Comparison of ENCODE assay signal across 17 cellular contexts in genomic region chr22:49938565-49939136, GRCh38. TPM values are rescaled to one million over a fixed set of nuclear protein-coding genes. Genes with fewer than 3 reads are reported as not detected.
DNase-seq lines count a peak whose midpoint lies in the region; ATAC-seq and TF ChIP-seq lines count a peak whose summit lies in the region.
"Had no signal": no experiment of that assay in that cellular context is flagged by ENCODE, and none has a peak within 500 bp of the region (broad histone marks: within the 10 kb centered on the region; RNA-seq: fewer than 3 reads in every experiment).

No MANE protein-coding gene starts in this region.

- H3K27ac ChIP-seq in left ventricle myocardium inferior (replicated peaks): peak overlapping the region; percentile 97
- H3K27ac ChIP-seq in right atrium auricular region: peak overlapping the region in 1 of 2 donors; percentile 37
- H3K27ac ChIP-seq in esophagus muscularis mucosa (replicated peaks in 1 of 4): peak overlapping the region in 3 of 4 donors; percentile 88 to 98 (median 93)
- H3K27ac ChIP-seq in sigmoid colon: peak overlapping the region in 3 of 4 donors; percentile 88 to 96 (median 89)
- peak overlapping the region; percentile 22 to 68 for H3K27ac ChIP-seq in uterus

- no peak overlapping the region for H3K4me3 ChIP-seq in left ventricle myocardium inferior
- H3K4me3 ChIP-seq in right atrium auricular region: no peak overlapping the region
- H3K4me3 ChIP-seq in esophagus muscularis mucosa: no peak overlapping the region
- H3K4me3 ChIP-seq in sigmoid colon: no peak overlapping the region
- H3K4me3 ChIP-seq in uterus: no peak overlapping the region
- H3K4me3 ChIP-seq: GM12878 had no signal

- H3K9me3 ChIP-seq in left ventricle myocardium inferior (replicated peaks): no peaks in the 10 kb centered on the region
- no peaks in the 10 kb centered on the region for H3K9me3 ChIP-seq in right atrium auricular region
- H3K9me3 ChIP-seq in esophagus muscularis mucosa: no peaks in the 10 kb centered on the region
- H3K9me3 ChIP-seq in sigmoid colon: no peaks in the 10 kb centered on the region
- no peaks in the 10 kb centered on the region for H3K9me3 ChIP-seq in uterus

- no peak for TF ChIP-seq POLR2A in esophagus muscularis mucosa (IDR thresholded peaks at IDR 0.05; ENCODE audit: low read depth)
- no peak for TF ChIP-seq POLR2A in sigmoid colon (IDR thresholded peaks at IDR 0.05)
- TF ChIP-seq POLR2A in uterus (IDR thresholded peaks at IDR 0.05): no peak

- WGBS in esophagus muscularis mucosa: 86% methylated on average over 15 of the region's 19 CpGs
- WGBS in sigmoid colon, 2 donors: 87 to 88% methylated on average over 19 of the region's 19 CpGs

- ATAC-seq in HG02884 (IDR thresholded peaks at IDR 0.05; ENCODE audit: unreplicated experiment): no peak
- ATAC-seq: esophagus mucosa, GM12878 had no signal

- TF ChIP-seq EP300 in esophagus muscularis mucosa (IDR thresholded peaks at IDR 0.05): no peak
- no peak for TF ChIP-seq EP300 in sigmoid colon (IDR thresholded peaks at IDR 0.05)

- no peaks in the 10 kb centered on the region for H3K27me3 ChIP-seq in left ventricle myocardium inferior (ENCODE audit: low read depth)
- H3K27me3 ChIP-seq in right atrium auricular region: no peaks in the 10 kb centered on the region
- no peaks in the 10 kb centered on the region for H3K27me3 ChIP-seq in esophagus muscularis mucosa
- no peaks in the 10 kb centered on the region for H3K27me3 ChIP-seq in sigmoid colon
- H3K27me3 ChIP-seq in uterus: no peaks in the 10 kb centered on the region

- DNase-seq in left ventricle myocardium inferior: no peak
- no peak for DNase-seq in right atrium auricular region (ENCODE audit: low spot score)
- no peak for DNase-seq in esophagus muscularis mucosa (ENCODE audit: extremely low spot score)
- DNase-seq in sigmoid colon: no peak
- DNase-seq in uterus: no peak
- DNase-seq in SIG-M5 treated with dmso at 0.1 percent for 504 hours (lab: John Stamatoyannopoulos, UW; ENCODE audit: unreplicated experiment): no peak
- DNase-seq in NOMO-1 treated with dmso at 0.1 percent for 144 hours (lab: John Stamatoyannopoulos, UW; ENCODE audit: unreplicated experiment): no peak
- DNase-seq: activated CD4-positive, alpha-beta T cell treated with anti-CD3 and anti-CD28 coated beads for 1 hour; activated CD8-positive, alpha-beta memory T cell treated with anti-CD3 and anti-CD28 coated beads, Interleukin-2, amount 50 U/mL, for 4 hours; glutamatergic neuron; NCI-H2107; NCI-H526 treated with DMSO at 0.1 percent for 48 hours; stimulated activated naive CD4-positive, alpha-beta T cell; T1000 had no signal

- intact Hi-C loops in left ventricle myocardium inferior (cut with micrococcal nuclease) (no loop called here), esophagus muscularis mucosa (cut with DNase I) (no loop called here), sigmoid colon (cut with DNase I) (no loop called here), uterus (cut with DNase I; ENCODE audit: low total_unique reads) (loop anchor here (5.0 kb wide), 1 partner anchor 34 kb away; no protein-coding TSS in a partner anchor)

- H3K4me1 ChIP-seq in left ventricle myocardium inferior (peaks cover 50% of the 10 kb centered on the region), right atrium auricular region (peaks cover 0 to 56% of the 10 kb centered on the region in 2 donors), esophagus muscularis mucosa (peaks cover 38 to 48% (median 41%) of the 10 kb centered on the region in 4 donors), sigmoid colon (peaks cover 0 to 40% (median 37%) of the 10 kb centered on the region in 4 donors), uterus (peaks cover 0 to 24% of the 10 kb centered on the region in 2 donors)

- no peak for TF ChIP-seq CTCF in left ventricle myocardium inferior (IDR thresholded peaks at IDR 0.05; ENCODE audit: borderline replicate concordance)
- TF ChIP-seq CTCF in right atrium auricular region (IDR thresholded peaks at IDR 0.05): no peak
- no peak for TF ChIP-seq CTCF in esophagus muscularis mucosa (IDR thresholded peaks at IDR 0.05)
- no peak for TF ChIP-seq CTCF in sigmoid colon (IDR thresholded peaks at IDR 0.05)
- TF ChIP-seq CTCF in uterus (IDR thresholded peaks at IDR 0.05): no peak

- H3K36me3 ChIP-seq in left ventricle myocardium inferior (no peaks in the 10 kb centered on the region), right atrium auricular region (no peaks in the 10 kb centered on the region), esophagus muscularis mucosa (no peaks in the 10 kb centered on the region), sigmoid colon (no peaks in the 10 kb centered on the region), uterus (no peaks in the 10 kb centered on the region)

RNA-seq across cellular contexts. Expression of gene CRELD2, which starts 20.2 kb away (rescaled TPM):
- total RNA-seq in left ventricle myocardium inferior (25.5 TPM), right atrium auricular region (10 to 100 TPM; 16.1 to 28.5 TPM), esophagus muscularis mucosa (10 to 100 TPM; 32.0 to 38.2 (median 34.2) TPM), sigmoid colon (10 to 100 TPM; 15.5 to 26.5 (median 23.1) TPM), uterus (10 to 100 TPM in 2 of 4 donors, 1 to 10 TPM in 2; 3.6 to 37.0 (median 14.6) TPM)
- polyA plus RNA-seq in sigmoid colon: 10 to 100 TPM in 2 of 3 donors, 1 to 10 TPM in 1; 9.2 to 97.7 (median 11.4) TPM

RNA-seq across cellular contexts. Expression of gene ALG12, which starts 20.4 kb away (rescaled TPM):
- total RNA-seq in left ventricle myocardium inferior (17.0 TPM), right atrium auricular region (10 to 100 TPM; 19.7 to 19.8 TPM), esophagus muscularis mucosa (10 to 100 TPM; 17.7 to 28.0 (median 23.8) TPM), sigmoid colon (10 to 100 TPM; 11.4 to 23.9 (median 15.4) TPM), uterus (10 to 100 TPM; 11.8 to 22.5 (median 18.3) TPM)
- 10 to 100 TPM in 1 of 3 donors, 1 to 10 TPM in 2; 1.8 to 15.9 (median 2.1) TPM for polyA plus RNA-seq in sigmoid colon

RNA-seq across cellular contexts. Expression of gene PIM3, which starts 21.9 kb away (rescaled TPM):
- total RNA-seq in left ventricle myocardium inferior (57.1 TPM), right atrium auricular region (10 to 100 TPM; 64.5 to 66.9 TPM), esophagus muscularis mucosa (100 to 1,000 TPM in 1 of 4 donors, 10 to 100 TPM in 3; 36.1 to 106 (median 56.5) TPM), sigmoid colon (10 to 100 TPM; 26.3 to 50.0 (median 41.8) TPM), uterus (100 to 1,000 TPM in 1 of 4 donors, 10 to 100 TPM in 3; 31.7 to 106 (median 53.6) TPM)
- polyA plus RNA-seq in sigmoid colon: 100 to 1,000 TPM in 1 of 3 donors, 10 to 100 TPM in 2; 34.8 to 126 (median 60.1) TPM
